In genomic region chr4:98627883-98628282, GRCh38 we compare ENCODE assay signal across 12 cellular contexts. TPM values are rescaled to one million over a fixed set of nuclear protein-coding genes. Genes with fewer than 3 reads are reported as not detected.
DNase-seq lines count a peak whose midpoint lies in the region; ATAC-seq and TF ChIP-seq lines count a peak whose summit lies in the region.
"Had no signal": no experiment of that assay in that cellular context is flagged by ENCODE, and none has a peak within 500 bp of the region (broad histone marks: within the 10 kb centered on the region; RNA-seq: fewer than 3 reads in every experiment).

No MANE protein-coding gene starts in this region.

- CTCF ChIA-PET in A673 (lab: Charles Lee) = no interaction called here

- no peak overlapping the region for H3K27ac ChIP-seq in A673 (ENCODE audit: low read depth, low read length, poor library complexity, severe bottlenecking)

- BruUV-seq in A673 (replicated peaks; lab: Mats Ljungman, UMichigan) = no TSS peak

- intact Hi-C loops in A673 (cut with micrococcal nuclease; ENCODE audit: unreplicated experiment) = no loop called here

- H3K4me1 ChIP-seq in A673 (ENCODE audit: insufficient read depth, low read length, poor library complexity, severe bottlenecking) = peaks cover 16% of the 10 kb centered on the region

- no peaks in the 10 kb centered on the region for H3K9me3 ChIP-seq in T-helper 17 cell (ENCODE audit: control insufficient read depth, low read length, poor library complexity, severe bottlenecking)
- no peaks in the 10 kb centered on the region for H3K9me3 ChIP-seq in A673 (ENCODE audit: low read depth, low read length, poor library complexity, severe bottlenecking)

- no peak overlapping the region for H3K4me3 ChIP-seq in fibroblast of mammary gland (ENCODE audit: control insufficient read depth, low read depth, low read length)
- no peak overlapping the region for H3K4me3 ChIP-seq in A673 (ENCODE audit: low read depth, low read length, poor library complexity, severe bottlenecking)

- H3K36me3 Mint-ChIP-seq in T-helper 17 cell (ENCODE audit: low read depth) = peaks cover 4% of the 10 kb centered on the region

- DNase-seq in GM03348 (ENCODE audit: low spot score) (peak; percentile 67), T-helper 17 cell (no peak), fibroblast of mammary gland (ENCODE audit: low read depth) (peak; percentile 78), omental fat pad (ENCODE audit: low spot score) (no peak), A673 (ENCODE audit: low spot score) (no peak), NCI-H187 treated with DMSO at 0.1 percent for 48 hours (lab: John Stamatoyannopoulos, UW) (no peak)
- no peak for DNase-seq in activated CD4-positive, alpha-beta T cell treated with anti-CD3 and anti-CD28 coated beads, Interleukin-2, amount 50 U/mL, for 4 hours
- DNase-seq: amygdala; H9; stimulated activated CD4-positive, alpha-beta T cell treated with anti-CD3 and anti-CD28 coated beads, Interleukin-1b, Interleukin-23, amount 100 ng/mL, for 48 hours had no signal

- no peak overlapping the region for H3K4me3 Mint-ChIP-seq in T-helper 17 cell
- H3K4me3 Mint-ChIP-seq: H9; stimulated activated naive CD8-positive, alpha-beta T cell treated with anti-CD3 and anti-CD28 coated beads, Interleukin-15, Interleukin-2, amounts not matched to agents 100 ng/mL and 50 ng/mL, for 24 hours had no signal

- no peaks in the 10 kb centered on the region for H3K27me3 Mint-ChIP-seq in T-helper 17 cell
- H3K27me3 Mint-ChIP-seq: stimulated activated naive CD8-positive, alpha-beta T cell treated with anti-CD3 and anti-CD28 coated beads, Interleukin-15, Interleukin-2, amounts not matched to agents 100 ng/mL and 50 ng/mL, for 24 hours had no signal

- POLR2A ChIA-PET in A673 (lab: Charles Lee; ENCODE audit: low non-redundant PET) = no interaction called here

- H3K36me3 ChIP-seq in A673 (ENCODE audit: insufficient read depth, low read length, poor library complexity, severe bottlenecking) = no peaks in the 10 kb centered on the region

- TF ChIP-seq CTCF in fibroblast of mammary gland (conservative IDR thresholded peaks at IDR 0.05; ENCODE audit: control insufficient read depth, insufficient read depth, low read depth, low read length) (no peak), omental fat pad (IDR thresholded peaks at IDR 0.05) (no peak), A673 (conservative IDR thresholded peaks at IDR 0.05; ENCODE audit: low read depth, low read length) (no peak)

- H3K27ac Mint-ChIP-seq in T-helper 17 cell = peak overlapping the region; percentile 22
- H3K27ac Mint-ChIP-seq: stimulated activated naive CD8-positive, alpha-beta T cell treated with anti-CD3 and anti-CD28 coated beads, Interleukin-15, Interleukin-2, amounts not matched to agents 100 ng/mL and 50 ng/mL, for 24 hours had no signal

- H3K4me1 Mint-ChIP-seq in T-helper 17 cell = peaks cover 54% of the 10 kb centered on the region

- ATAC-seq in T-helper 17 cell (no peak), omental fat pad (ENCODE audit: low FRiP score) (peak; percentile 50), GM18502 (IDR thresholded peaks at IDR 0.05; ENCODE audit: poor library complexity, unreplicated experiment) (no peak)

- no peaks in the 10 kb centered on the region for H3K27me3 ChIP-seq in A673 (replicated peaks; ENCODE audit: insufficient read depth, low read depth, low read length, poor library complexity)

RNA-seq across cellular contexts. Expression of gene TSPAN5, which starts 30.5 kb away (rescaled TPM):
- total RNA-seq in T-helper 17 cell = 10 to 100 TPM; 11.8 to 15.2 TPM
- 10 to 100 TPM in 1 of 4 donors, 1 to 10 TPM in 3; 5.1 to 17.7 (median 6.9) TPM for total RNA-seq in omental fat pad
- 15.2 and 16.9 TPM in 2 replicates for total RNA-seq in A673 (2021)

Comparison
In these comparisons a context has a peak if more than half of its experiments do, and no peak if none do; other contexts are left out.
1. DNase-seq: peak in GM03348 (single experiment) and fibroblast of mammary gland (single experiment); none in T-helper 17 cell (0 of 3), omental fat pad (single experiment), A673 (single experiment), activated CD4-positive, alpha-beta T cell treated with anti-CD3 and anti-CD28 coated beads, Interleukin-2, amount 50 U/mL, for 4 hours (0 of 2) and NCI-H187 treated with DMSO at 0.1 percent for 48 hours (single experiment).